ENCODE assay signal across 2 cellular contexts in the genomic region with DNA sequence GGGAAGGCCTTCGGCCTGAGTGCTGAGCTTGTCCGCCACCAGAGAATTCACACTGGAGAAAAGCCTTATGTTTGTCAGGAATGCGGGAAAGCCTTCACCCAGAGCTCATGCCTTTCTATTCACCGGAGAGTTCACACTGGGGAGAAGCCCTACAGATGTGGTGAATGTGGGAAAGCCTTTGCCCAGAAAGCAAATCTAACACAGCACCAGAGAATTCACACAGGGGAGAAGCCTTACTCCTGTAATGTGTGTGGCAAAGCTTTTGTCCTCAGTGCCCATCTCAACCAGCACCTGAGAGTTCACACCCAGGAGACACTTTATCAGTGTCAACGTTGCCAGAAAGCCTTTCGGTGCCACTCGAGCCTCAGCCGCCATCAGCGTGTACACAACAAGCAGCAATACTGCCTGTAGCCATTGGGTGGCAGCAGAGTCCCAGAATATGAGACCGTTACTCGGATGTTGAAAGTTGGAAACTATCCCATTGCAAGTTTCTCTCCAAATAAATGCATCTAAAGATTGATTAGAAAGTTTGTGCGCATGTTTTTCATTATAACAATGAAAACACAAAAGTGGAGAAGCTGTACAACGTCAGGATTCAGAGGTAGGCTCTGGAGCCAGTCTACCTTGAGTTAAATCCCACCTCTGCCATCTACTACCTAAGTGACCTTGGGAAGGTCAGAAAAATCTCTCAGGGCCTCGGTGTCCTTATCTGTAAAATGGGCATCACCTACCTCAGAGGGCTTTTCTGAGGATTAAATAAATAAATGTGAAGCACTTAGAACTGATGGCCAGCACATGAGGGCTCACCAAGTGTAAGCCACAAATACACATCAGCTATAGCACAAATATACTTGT.
TF ChIP-seq lines count a peak whose summit lies in the region.

No MANE protein-coding gene starts in this region.

TF ChIP-seq in K562, 482 proteins besides CTCF, POLR2A, EP300 and RAD21 (continued from another document and continues in another):
- TF ChIP-seq, protein P1, sequence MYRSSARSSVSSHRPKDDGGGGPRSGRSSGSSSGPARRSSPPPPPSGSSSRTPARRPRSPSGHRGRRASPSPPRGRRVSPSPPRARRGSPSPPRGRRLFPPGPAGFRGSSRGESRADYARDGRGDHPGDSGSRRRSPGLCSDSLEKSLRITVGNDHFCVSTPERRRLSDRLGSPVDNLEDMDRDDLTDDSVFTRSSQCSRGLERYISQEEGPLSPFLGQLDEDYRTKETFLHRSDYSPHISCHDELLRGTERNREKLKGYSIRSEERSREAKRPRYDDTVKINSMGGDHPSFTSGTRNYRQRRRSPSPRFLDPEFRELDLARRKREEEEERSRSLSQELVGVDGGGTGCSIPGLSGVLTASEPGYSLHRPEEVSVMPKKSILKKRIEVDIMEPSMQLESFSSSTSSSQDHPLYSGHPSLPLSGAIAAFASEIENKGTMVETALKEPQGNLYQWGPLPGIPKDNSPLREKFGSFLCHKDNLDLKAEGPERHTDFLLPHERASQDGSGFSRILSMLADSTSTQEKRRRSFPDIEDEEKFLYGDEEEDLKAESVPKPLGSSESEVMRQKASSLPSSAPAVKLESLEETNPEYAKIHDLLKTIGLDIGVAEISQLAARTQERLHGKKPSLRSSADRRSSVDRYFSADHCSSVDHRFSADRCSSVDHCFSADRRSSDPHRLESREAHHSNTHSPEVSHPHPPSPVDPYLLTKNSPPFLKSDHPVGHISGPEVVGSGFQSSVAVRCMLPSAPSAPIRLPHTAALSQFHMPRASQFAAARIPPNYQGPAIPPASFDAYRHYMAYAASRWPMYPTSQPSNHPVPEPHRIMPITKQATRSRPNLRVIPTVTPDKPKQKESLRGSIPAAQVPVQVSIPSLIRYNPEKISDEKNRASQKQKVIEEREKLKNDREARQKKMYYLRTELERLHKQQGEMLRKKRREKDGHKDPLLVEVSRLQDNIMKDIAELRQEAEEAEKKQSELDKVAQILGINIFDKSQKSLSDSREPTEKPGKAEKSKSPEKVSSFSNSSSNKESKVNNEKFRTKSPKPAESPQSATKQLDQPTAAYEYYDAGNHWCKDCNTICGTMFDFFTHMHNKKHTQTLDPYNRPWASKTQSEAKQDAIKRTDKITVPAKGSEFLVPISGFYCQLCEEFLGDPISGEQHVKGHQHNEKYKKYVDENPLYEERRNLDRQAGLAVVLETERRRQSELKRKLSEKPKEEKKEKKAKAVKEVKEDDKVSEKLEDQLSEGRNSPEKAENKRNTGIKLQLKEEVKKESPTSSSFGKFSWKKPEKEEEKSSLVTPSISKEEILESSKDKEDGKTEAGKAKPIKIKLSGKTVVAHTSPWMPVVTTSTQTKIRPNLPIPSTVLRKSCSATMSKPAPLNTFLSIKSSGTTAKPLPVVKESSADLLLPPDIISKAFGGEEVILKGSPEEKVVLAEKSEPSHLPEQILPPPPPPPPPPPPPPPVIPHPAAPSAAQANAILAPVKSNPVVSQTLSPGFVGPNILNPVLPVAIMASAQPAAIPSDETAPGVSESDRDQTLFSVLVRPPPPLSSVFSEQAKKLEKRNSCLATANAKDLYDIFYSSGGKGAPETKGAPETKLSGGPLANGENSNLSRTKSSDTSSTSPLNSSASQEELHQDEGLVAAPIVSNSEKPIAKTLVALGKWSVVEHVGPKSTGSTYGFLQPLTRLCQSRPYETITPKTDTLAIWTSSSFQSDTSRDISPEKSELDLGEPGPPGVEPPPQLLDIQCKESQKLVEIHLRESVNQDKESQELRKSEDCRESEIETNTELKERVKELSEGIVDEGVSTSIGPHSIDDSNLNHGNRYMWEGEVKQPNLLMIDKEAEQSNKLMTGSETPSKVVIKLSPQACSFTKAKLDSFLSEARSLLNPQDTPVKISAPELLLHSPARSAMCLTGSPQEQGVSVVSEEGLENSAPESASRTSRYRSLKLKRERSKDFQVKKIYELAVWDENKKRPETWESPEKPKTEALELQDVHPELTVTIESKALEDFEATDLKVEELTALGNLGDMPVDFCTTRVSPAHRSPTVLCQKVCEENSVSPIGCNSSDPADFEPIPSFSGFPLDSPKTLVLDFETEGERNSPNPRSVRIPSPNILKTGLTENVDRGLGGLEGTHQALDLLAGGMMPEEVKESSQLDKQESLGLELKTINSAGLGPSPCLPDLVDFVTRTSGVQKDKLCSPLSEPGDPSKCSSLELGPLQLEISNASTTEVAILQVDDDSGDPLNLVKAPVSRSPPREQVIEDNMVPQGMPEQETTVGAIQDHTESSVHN (IDR thresholded peaks at IDR 0.05; ENCODE audit: borderline replicate concordance in 1 of 2, low read depth in 1 of 2) = no peak
- TF ChIP-seq ZKSCAN1 (IDR thresholded peaks at IDR 0.05; ENCODE audit: low read depth, low read length) = no peak
- TF ChIP-seq ZNF384 (IDR thresholded peaks at IDR 0.05; ENCODE audit: low read depth, low read length) = no peak
- TF ChIP-seq WHSC1 (IDR thresholded peaks at IDR 0.05; ENCODE audit: low read length) = no peak
- no peak for TF ChIP-seq HDAC3 (IDR thresholded peaks at IDR 0.05; ENCODE audit: borderline replicate concordance, partially characterized antibody)
- no peak for TF ChIP-seq HMG20A (CRISPR knock-in tag; conservative IDR thresholded peaks at IDR 0.05)
- TF ChIP-seq CXXC5 (CRISPR knock-in tag; IDR thresholded peaks at IDR 0.05) = no peak
- no peak for TF ChIP-seq MYC (IDR thresholded peaks at IDR 0.05; ENCODE audit: low read depth, low read length)
- TF ChIP-seq MYC (CRISPR knock-in tag; IDR thresholded peaks at IDR 0.05; ENCODE audit: borderline replicate concordance, low read depth) = no peak
- TF ChIP-seq, protein P2, sequence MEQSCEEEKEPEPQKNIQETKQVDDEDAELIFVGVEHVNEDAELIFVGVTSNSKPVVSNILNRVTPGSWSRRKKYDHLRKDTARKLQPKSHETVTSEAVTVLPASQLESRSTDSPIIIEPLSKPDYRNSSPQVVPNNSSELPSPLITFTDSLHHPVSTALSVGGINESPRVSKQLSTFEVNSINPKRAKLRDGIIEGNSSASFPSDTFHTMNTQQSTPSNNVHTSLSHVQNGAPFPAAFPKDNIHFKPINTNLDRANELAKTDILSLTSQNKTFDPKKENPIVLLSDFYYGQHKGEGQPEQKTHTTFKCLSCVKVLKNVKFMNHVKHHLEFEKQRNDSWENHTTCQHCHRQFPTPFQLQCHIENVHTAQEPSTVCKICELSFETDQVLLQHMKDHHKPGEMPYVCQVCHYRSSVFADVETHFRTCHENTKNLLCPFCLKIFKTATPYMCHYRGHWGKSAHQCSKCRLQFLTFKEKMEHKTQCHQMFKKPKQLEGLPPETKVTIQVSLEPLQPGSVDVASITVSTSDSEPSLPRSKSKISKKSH (CRISPR knock-in tag; IDR thresholded peaks at IDR 0.05) = no peak

TF ChIP-seq in HepG2, 621 proteins besides CTCF, POLR2A, EP300 and RAD21 (continued from another document and continues in another):
- TF ChIP-seq, protein P3, sequence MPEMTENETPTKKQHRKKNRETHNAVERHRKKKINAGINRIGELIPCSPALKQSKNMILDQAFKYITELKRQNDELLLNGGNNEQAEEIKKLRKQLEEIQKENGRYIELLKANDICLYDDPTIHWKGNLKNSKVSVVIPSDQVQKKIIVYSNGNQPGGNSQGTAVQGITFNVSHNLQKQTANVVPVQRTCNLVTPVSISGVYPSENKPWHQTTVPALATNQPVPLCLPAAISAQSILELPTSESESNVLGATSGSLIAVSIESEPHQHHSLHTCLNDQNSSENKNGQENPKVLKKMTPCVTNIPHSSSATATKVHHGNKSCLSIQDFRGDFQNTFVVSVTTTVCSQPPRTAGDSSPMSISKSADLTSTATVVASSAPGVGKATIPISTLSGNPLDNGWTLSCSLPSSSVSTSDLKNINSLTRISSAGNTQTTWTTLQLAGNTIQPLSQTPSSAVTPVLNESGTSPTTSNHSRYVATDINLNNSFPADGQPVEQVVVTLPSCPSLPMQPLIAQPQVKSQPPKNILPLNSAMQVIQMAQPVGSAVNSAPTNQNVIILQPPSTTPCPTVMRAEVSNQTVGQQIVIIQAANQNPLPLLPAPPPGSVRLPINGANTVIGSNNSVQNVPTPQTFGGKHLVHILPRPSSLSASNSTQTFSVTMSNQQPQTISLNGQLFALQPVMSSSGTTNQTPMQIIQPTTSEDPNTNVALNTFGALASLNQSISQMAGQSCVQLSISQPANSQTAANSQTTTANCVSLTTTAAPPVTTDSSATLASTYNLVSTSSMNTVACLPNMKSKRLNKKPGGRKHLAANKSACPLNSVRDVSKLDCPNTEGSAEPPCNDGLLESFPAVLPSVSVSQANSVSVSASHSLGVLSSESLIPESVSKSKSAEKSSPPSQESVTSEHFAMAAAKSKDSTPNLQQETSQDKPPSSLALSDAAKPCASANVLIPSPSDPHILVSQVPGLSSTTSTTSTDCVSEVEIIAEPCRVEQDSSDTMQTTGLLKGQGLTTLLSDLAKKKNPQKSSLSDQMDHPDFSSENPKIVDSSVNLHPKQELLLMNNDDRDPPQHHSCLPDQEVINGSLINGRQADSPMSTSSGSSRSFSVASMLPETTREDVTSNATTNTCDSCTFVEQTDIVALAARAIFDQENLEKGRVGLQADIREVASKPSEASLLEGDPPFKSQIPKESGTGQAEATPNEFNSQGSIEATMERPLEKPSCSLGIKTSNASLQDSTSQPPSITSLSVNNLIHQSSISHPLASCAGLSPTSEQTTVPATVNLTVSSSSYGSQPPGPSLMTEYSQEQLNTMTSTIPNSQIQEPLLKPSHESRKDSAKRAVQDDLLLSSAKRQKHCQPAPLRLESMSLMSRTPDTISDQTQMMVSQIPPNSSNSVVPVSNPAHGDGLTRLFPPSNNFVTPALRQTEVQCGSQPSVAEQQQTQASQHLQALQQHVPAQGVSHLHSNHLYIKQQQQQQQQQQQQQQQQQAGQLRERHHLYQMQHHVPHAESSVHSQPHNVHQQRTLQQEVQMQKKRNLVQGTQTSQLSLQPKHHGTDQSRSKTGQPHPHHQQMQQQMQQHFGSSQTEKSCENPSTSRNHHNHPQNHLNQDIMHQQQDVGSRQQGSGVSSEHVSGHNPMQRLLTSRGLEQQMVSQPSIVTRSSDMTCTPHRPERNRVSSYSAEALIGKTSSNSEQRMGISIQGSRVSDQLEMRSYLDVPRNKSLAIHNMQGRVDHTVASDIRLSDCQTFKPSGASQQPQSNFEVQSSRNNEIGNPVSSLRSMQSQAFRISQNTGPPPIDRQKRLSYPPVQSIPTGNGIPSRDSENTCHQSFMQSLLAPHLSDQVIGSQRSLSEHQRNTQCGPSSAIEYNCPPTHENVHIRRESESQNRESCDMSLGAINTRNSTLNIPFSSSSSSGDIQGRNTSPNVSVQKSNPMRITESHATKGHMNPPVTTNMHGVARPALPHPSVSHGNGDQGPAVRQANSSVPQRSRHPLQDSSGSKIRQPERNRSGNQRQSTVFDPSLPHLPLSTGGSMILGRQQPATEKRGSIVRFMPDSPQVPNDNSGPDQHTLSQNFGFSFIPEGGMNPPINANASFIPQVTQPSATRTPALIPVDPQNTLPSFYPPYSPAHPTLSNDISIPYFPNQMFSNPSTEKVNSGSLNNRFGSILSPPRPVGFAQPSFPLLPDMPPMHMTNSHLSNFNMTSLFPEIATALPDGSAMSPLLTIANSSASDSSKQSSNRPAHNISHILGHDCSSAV (CRISPR knock-in tag; IDR thresholded peaks at IDR 0.05; ENCODE audit: borderline replicate concordance) = no peak
- no peak for TF ChIP-seq HDAC1 (CRISPR knock-in tag; IDR thresholded peaks at IDR 0.05)
- TF ChIP-seq, protein P4, sequence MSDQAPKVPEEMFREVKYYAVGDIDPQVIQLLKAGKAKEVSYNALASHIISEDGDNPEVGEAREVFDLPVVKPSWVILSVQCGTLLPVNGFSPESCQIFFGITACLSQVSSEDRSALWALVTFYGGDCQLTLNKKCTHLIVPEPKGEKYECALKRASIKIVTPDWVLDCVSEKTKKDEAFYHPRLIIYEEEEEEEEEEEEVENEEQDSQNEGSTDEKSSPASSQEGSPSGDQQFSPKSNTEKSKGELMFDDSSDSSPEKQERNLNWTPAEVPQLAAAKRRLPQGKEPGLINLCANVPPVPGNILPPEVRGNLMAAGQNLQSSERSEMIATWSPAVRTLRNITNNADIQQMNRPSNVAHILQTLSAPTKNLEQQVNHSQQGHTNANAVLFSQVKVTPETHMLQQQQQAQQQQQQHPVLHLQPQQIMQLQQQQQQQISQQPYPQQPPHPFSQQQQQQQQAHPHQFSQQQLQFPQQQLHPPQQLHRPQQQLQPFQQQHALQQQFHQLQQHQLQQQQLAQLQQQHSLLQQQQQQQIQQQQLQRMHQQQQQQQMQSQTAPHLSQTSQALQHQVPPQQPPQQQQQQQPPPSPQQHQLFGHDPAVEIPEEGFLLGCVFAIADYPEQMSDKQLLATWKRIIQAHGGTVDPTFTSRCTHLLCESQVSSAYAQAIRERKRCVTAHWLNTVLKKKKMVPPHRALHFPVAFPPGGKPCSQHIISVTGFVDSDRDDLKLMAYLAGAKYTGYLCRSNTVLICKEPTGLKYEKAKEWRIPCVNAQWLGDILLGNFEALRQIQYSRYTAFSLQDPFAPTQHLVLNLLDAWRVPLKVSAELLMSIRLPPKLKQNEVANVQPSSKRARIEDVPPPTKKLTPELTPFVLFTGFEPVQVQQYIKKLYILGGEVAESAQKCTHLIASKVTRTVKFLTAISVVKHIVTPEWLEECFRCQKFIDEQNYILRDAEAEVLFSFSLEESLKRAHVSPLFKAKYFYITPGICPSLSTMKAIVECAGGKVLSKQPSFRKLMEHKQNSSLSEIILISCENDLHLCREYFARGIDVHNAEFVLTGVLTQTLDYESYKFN (CRISPR knock-in tag; conservative IDR thresholded peaks at IDR 0.05) = no peak
- TF ChIP-seq ZNF775 (CRISPR knock-in tag; IDR thresholded peaks at IDR 0.05; ENCODE audit: borderline replicate concordance) = no peak
- TF ChIP-seq, protein P5, sequence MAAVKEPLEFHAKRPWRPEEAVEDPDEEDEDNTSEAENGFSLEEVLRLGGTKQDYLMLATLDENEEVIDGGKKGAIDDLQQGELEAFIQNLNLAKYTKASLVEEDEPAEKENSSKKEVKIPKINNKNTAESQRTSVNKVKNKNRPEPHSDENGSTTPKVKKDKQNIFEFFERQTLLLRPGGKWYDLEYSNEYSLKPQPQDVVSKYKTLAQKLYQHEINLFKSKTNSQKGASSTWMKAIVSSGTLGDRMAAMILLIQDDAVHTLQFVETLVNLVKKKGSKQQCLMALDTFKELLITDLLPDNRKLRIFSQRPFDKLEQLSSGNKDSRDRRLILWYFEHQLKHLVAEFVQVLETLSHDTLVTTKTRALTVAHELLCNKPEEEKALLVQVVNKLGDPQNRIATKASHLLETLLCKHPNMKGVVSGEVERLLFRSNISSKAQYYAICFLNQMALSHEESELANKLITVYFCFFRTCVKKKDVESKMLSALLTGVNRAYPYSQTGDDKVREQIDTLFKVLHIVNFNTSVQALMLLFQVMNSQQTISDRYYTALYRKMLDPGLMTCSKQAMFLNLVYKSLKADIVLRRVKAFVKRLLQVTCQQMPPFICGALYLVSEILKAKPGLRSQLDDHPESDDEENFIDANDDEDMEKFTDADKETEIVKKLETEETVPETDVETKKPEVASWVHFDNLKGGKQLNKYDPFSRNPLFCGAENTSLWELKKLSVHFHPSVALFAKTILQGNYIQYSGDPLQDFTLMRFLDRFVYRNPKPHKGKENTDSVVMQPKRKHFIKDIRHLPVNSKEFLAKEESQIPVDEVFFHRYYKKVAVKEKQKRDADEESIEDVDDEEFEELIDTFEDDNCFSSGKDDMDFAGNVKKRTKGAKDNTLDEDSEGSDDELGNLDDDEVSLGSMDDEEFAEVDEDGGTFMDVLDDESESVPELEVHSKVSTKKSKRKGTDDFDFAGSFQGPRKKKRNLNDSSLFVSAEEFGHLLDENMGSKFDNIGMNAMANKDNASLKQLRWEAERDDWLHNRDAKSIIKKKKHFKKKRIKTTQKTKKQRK (IDR thresholded peaks at IDR 0.05; ENCODE audit: low read length) = no peak
- TF ChIP-seq ZNF326 (CRISPR knock-in tag; IDR thresholded peaks at IDR 0.05; ENCODE audit: borderline replicate concordance) = no peak
- TF ChIP-seq GPN1 (CRISPR knock-in tag; IDR thresholded peaks at IDR 0.05; ENCODE audit: borderline replicate concordance) = no peak
- TF ChIP-seq ELF3 (CRISPR knock-in tag; IDR thresholded peaks at IDR 0.05) = 0 out of 2 replicates have a peak, but pooled peaks have one; percentile 22
- TF ChIP-seq HDAC2 (CRISPR knock-in tag; IDR thresholded peaks at IDR 0.05) = no peak
